Comparison of ENCODE assay signal across 13 cellular contexts in the genomic region with DNA sequence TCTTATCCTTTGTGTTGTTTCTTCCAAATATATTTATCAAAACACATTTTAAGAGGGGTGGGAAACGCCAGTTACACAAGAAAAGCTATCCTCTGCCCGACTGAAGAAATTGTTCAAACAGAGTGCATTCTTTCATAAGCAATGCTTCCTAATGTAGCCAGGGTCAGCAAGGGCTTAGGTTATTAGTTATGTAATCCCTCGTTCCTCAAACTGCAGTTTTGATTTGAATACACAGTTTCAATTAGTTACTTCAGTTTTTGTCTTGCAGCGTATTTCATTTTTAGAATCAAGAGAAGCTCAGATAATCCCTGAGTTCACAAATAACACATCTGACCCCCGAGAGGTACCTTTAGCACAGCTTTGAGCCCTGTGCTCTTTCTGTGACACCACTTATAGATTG.
DNase-seq lines count a peak whose midpoint lies in the region; ATAC-seq, FAIRE-seq and TF ChIP-seq lines count a peak whose summit lies in the region.
"Had no signal": no experiment of that assay in that cellular context is flagged by ENCODE, and none has a peak within 500 bp of the region (broad histone marks: within the 10 kb centered on the region; RNA-seq: fewer than 3 reads in every experiment).

No MANE protein-coding gene starts in this region.

- no peak for TF ChIP-seq CTCF in HepG2 (CRISPR knock-in tag; IDR thresholded peaks at IDR 0.05)
- TF ChIP-seq CTCF in GM23338 (conservative IDR thresholded peaks at IDR 0.05; ENCODE audit: low read depth in 2 of 2), result no peak

- no peaks in the 10 kb centered on the region for H3K27me3 ChIP-seq in HepG2 (ENCODE audit: control insufficient read depth in 1 of 2, insufficient read depth in 2 of 2, low read length in 2 of 2)
- no peaks in the 10 kb centered on the region for H3K27me3 ChIP-seq in GM23338 (ENCODE audit: insufficient read depth)
- H3K27me3 ChIP-seq: esophagus muscularis mucosa, suprapubic skin had no signal

- H3K27ac Mint-ChIP-seq in activated CD4-positive, alpha-beta T cell treated with anti-CD3 and anti-CD28 coated beads for 36 hours, result no peak overlapping the region
- no peak overlapping the region for H3K27ac Mint-ChIP-seq in GM23338
- H3K27ac Mint-ChIP-seq: activated T-cell treated with anti-CD3 and anti-CD28 coated beads, Interleukin-2, amount 50 U/mL, for 72 hours had no signal

- ATAC-seq in GM18505 (IDR thresholded peaks at IDR 0.05; ENCODE audit: unreplicated experiment) (peak; percentile 86), GM21526 (IDR thresholded peaks at IDR 0.05; ENCODE audit: low FRiP score, unreplicated experiment) (peak; percentile 94), HG03378 (IDR thresholded peaks at IDR 0.05; ENCODE audit: unreplicated experiment) (peak; percentile 93), HepG2 (no peak), GM23338 (no peak)
- no peak for ATAC-seq in activated CD4-positive, alpha-beta T cell treated with anti-CD3 and anti-CD28 coated beads for 36 hours
- ATAC-seq: activated T-cell treated with anti-CD3 and anti-CD28 coated beads, Interleukin-2, amount 50 U/mL, for 72 hours had no signal

- H3K79me2 ChIP-seq in HepG2 (ENCODE audit: insufficient read depth, low read length) (no peaks in the 10 kb centered on the region), GM23338 (replicated peaks; ENCODE audit: insufficient read depth) (no peaks in the 10 kb centered on the region)

- no peak for FAIRE-seq in HepG2 (lab: Jason Lieb, UNC)

- WGBS in HepG2 (ENCODE audit: low lambda C conversion rate), result 51% methylated on average over 5 of the region's 5 CpGs

- H3K4me3 Mint-ChIP-seq in activated CD4-positive, alpha-beta T cell treated with anti-CD3 and anti-CD28 coated beads for 36 hours, result no peak overlapping the region
- no peak overlapping the region for H3K4me3 Mint-ChIP-seq in GM23338
- H3K4me3 Mint-ChIP-seq: activated T-cell treated with anti-CD3 and anti-CD28 coated beads, Interleukin-2, amount 50 U/mL, for 72 hours; CD8-positive, alpha-beta memory T cell had no signal

- intact Hi-C loops in HepG2 (cut with micrococcal nuclease; ENCODE audit: unreplicated experiment), result no loop called here
- intact Hi-C loops in activated CD4-positive, alpha-beta T cell treated with anti-CD3 and anti-CD28 coated beads for 36 hours (cut with DNase I, micrococcal nuclease), result no loop called here

- H3K4me1 ChIP-seq in HepG2 (ENCODE audit: insufficient read depth, low read length) (peaks cover 75% of the 10 kb centered on the region), GM23338 (ENCODE audit: insufficient read depth) (no peaks in the 10 kb centered on the region)
- H3K4me1 ChIP-seq: esophagus muscularis mucosa had no signal

- TF ChIP-seq RAD21 in HepG2 (CRISPR knock-in tag; IDR thresholded peaks at IDR 0.05), result no peak

- H3K4me3 ChIP-seq in HepG2 (replicated peaks in 1 of 3; ENCODE audit: insufficient read depth in 1 of 3, low read depth in 2 of 3, low read length in 3 of 3) (no peak overlapping the region), GM23338 (no peak overlapping the region)
- H3K4me3 ChIP-seq: esophagus muscularis mucosa, suprapubic skin had no signal

- no peaks in the 10 kb centered on the region for H3K4me1 Mint-ChIP-seq in activated CD4-positive, alpha-beta T cell treated with anti-CD3 and anti-CD28 coated beads for 36 hours
- H3K4me1 Mint-ChIP-seq in GM23338, result peaks cover 10% of the 10 kb centered on the region; the same call in 2 of the 3 replicates

- no peaks in the 10 kb centered on the region for H3K9me3 ChIP-seq in HepG2 (ENCODE audit: low read length)
- H3K9me3 ChIP-seq: esophagus muscularis mucosa, suprapubic skin had no signal

- no peak for DNase-seq in HepG2 (ENCODE audit: low spot score)
- no peak for DNase-seq in OCI-M2 (lab: John Stamatoyannopoulos, UW; ENCODE audit: unreplicated experiment)
- no peak for DNase-seq in activated CD4-positive, alpha-beta T cell treated with anti-CD3 and anti-CD28 coated beads for 36 hours
- no peak for DNase-seq in activated naive CD4-positive, alpha-beta T cell treated with anti-CD3 and anti-CD28 coated beads, Interleukin-2, amount 50 U/mL, for 16 hours
- no peak for DNase-seq in GM23338 (ENCODE audit: low spot score)
- DNase-seq: activated T-cell treated with anti-CD3 and anti-CD28 coated beads, Interleukin-2, amount 50 U/mL, for 72 hours; CD8-positive, alpha-beta memory T cell; NCI-H1048 had no signal

- in situ Hi-C loops in HepG2 (cut with HindIII; ENCODE audit: extremely low pct_ligation_motif_present, low pct_unique_long_range_greater_than_20kb), result loop anchor here (5.0 kb wide), 1 partner anchor 64 kb away; no protein-coding TSS in a partner anchor

- no peaks in the 10 kb centered on the region for H3K9me3 Mint-ChIP-seq in activated CD4-positive, alpha-beta T cell treated with anti-CD3 and anti-CD28 coated beads for 36 hours (ENCODE audit: low read depth)
- H3K9me3 Mint-ChIP-seq in GM23338, result no peaks in the 10 kb centered on the region

- H3K9me2 ChIP-seq in GM23338 (ENCODE audit: insufficient read depth), result no peaks in the 10 kb centered on the region

- H3F3A ChIP-seq in GM23338 (replicated peaks; ENCODE audit: low read depth), result no peaks in the 10 kb centered on the region

- TF ChIP-seq POLR2A in GM18505 (IDR thresholded peaks at IDR 0.05; ENCODE audit: borderline replicate concordance, extremely low read depth, insufficient read depth, insufficient read length) (no peak), HepG2 (IDR thresholded peaks at IDR 0.05; ENCODE audit: insufficient read depth in 1 of 2, low read depth in 2 of 2, low read length in 2 of 2) (no peak)

- no peaks in the 10 kb centered on the region for H3K36me3 Mint-ChIP-seq in activated CD4-positive, alpha-beta T cell treated with anti-CD3 and anti-CD28 coated beads for 36 hours (ENCODE audit: low read depth)
- H3K36me3 Mint-ChIP-seq in GM23338 (ENCODE audit: low read depth), result no peaks in the 10 kb centered on the region
- H3K36me3 Mint-ChIP-seq: CD8-positive, alpha-beta memory T cell had no signal

- no peaks in the 10 kb centered on the region for H4K20me1 ChIP-seq in HepG2 (ENCODE audit: insufficient read depth, low read length)
- no peaks in the 10 kb centered on the region for H4K20me1 ChIP-seq in GM23338 (replicated peaks; ENCODE audit: insufficient read depth)

- H2AFZ ChIP-seq in HepG2 (ENCODE audit: low read length) (no peak overlapping the region), GM23338 (no peak overlapping the region)

- no TSS peak for BruUV-seq in HepG2 (replicated peaks; lab: Mats Ljungman, UMichigan)

- peak overlapping the region; percentile 3 for H3K27ac ChIP-seq in HepG2 (ENCODE audit: extremely low read length, insufficient read depth, low read length)
- H3K27ac ChIP-seq in GM23338 (ENCODE audit: low read depth), result no peak overlapping the region
- H3K27ac ChIP-seq: esophagus muscularis mucosa, suprapubic skin had no signal

- TF ChIP-seq EP300 in HepG2 (IDR thresholded peaks at IDR 0.05; ENCODE audit: low read depth in 2 of 2, low read length in 2 of 2) (no peak), HepG2 (CRISPR knock-in tag; IDR thresholded peaks at IDR 0.05; ENCODE audit: borderline replicate concordance) (no peak)

- no peaks in the 10 kb centered on the region for H3K36me3 ChIP-seq in HepG2 (replicated peaks in 1 of 2; ENCODE audit: control insufficient read depth in 1 of 2, insufficient read depth in 2 of 2, low read length in 2 of 2)
- no peaks in the 10 kb centered on the region for H3K36me3 ChIP-seq in GM23338 (ENCODE audit: insufficient read depth)
- H3K36me3 ChIP-seq: esophagus muscularis mucosa, suprapubic skin had no signal

- no peak overlapping the region for H3K9ac ChIP-seq in HepG2 (ENCODE audit: insufficient read depth, low read depth, low read length)

- CTCF ChIA-PET in HepG2 (lab: Yijun Ruan, JAX; ENCODE audit: low intra/inter-chr PET ratio, low total read pairs), result no interaction called here
- CTCF ChIA-PET in activated CD4-positive, alpha-beta T cell treated with anti-CD3 and anti-CD28 coated beads for 36 hours (lab: Charles Lee), result no interaction called here

- peaks cover 5% of the 10 kb centered on the region for H3K27me3 Mint-ChIP-seq in activated CD4-positive, alpha-beta T cell treated with anti-CD3 and anti-CD28 coated beads for 36 hours
- peaks cover 1% of the 10 kb centered on the region for H3K27me3 Mint-ChIP-seq in GM23338 (ENCODE audit: insufficient read depth, low read depth, poor library complexity)

- POLR2A ChIA-PET in HepG2 (lab: Yijun Ruan, JAX), result no interaction called here
- POLR2A ChIA-PET in activated CD4-positive, alpha-beta T cell treated with anti-CD3 and anti-CD28 coated beads for 36 hours (lab: Charles Lee), result no interaction called here

- H3K4me2 ChIP-seq in HepG2 (ENCODE audit: low read depth, low read length), result no peak overlapping the region
- H3K4me2 ChIP-seq in GM23338, result no peak overlapping the region

TF ChIP-seq in HepG2, 621 proteins besides CTCF, POLR2A, EP300 and RAD21 (continues in another document):
- TF ChIP-seq RBM22 (optimal IDR thresholded peaks at IDR 0.05; ENCODE audit: low read length) (no peak), ZNF460 (CRISPR knock-in tag; IDR thresholded peaks at IDR 0.05; ENCODE audit: borderline replicate concordance) (no peak), NR2C2 (CRISPR knock-in tag; IDR thresholded peaks at IDR 0.05; ENCODE audit: borderline replicate concordance) (0 out of 2 replicates have a peak, but pooled peaks have one; percentile 18), NR2F6 (IDR thresholded peaks at IDR 0.05) (0 out of 2 replicates have a peak, but pooled peaks have one; percentile 18), NR2F6 (CRISPR knock-in tag; IDR thresholded peaks at IDR 0.05) (0 out of 2 replicates have a peak, but pooled peaks have one; percentile 7)

Comparison
In these comparisons a context has a peak if more than half of its experiments do, and no peak if none do; other contexts are left out.
1. ATAC-seq: peak in GM18505 (single experiment), GM21526 (single experiment) and HG03378 (single experiment); none in HepG2 (single experiment), activated CD4-positive, alpha-beta T cell treated with anti-CD3 and anti-CD28 coated beads for 36 hours (single experiment) and GM23338 (single experiment).